In the genomic region with DNA sequence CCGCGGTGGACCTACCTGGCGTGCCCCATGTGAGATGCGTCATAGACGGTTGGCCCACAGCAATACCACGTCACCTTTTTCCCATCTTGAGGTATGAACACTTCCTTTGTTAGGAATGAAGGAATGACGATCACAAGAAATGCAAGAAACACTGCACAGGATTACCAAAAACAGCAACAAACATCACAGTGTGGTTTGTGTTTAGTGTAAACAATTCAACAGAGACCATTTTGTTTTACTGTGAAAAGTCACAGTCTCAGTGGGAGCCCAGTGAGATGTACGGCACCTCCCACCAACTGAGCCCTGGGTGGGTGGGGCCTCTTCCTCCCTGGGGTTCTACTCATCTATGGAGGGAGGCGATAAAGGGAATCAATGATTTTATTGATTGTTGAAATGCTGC, we compare ENCODE assay signal across 2 cellular contexts.
TF ChIP-seq lines count a peak whose summit lies in the region.

No MANE protein-coding gene starts in this region.

TF ChIP-seq in liver, 16 proteins besides CTCF, POLR2A, EP300 and RAD21:
- TF ChIP-seq SP1 (IDR thresholded peaks at IDR 0.05) (no peak), YY1 (IDR thresholded peaks at IDR 0.05) (no peak), NR2F2 (IDR thresholded peaks at IDR 0.05) (no peak), EGR1 (IDR thresholded peaks at IDR 0.05; ENCODE audit: low read depth in 2 of 2) (no peak), FOXA2 (IDR thresholded peaks at IDR 0.05) (no peak), MAX (IDR thresholded peaks at IDR 0.05) (no peak), HNF4A (conservative IDR thresholded peaks at IDR 0.05) (no peak), FOXA1 (IDR thresholded peaks at IDR 0.05) (no peak), GABPA (IDR thresholded peaks at IDR 0.05 in 1 of 2, conservative IDR thresholded peaks at IDR 0.05 in 1 of 2) (no peak), RXRA (IDR thresholded peaks at IDR 0.05) (no peak), JUND (IDR thresholded peaks at IDR 0.05) (no peak), ATF3 (IDR thresholded peaks at IDR 0.05) (no peak), TAF1 (conservative IDR thresholded peaks at IDR 0.05) (no peak), REST (IDR thresholded peaks at IDR 0.05) (no peak), HNF4G (IDR thresholded peaks at IDR 0.05) (no peak)
- TF ChIP-seq, protein P1, sequence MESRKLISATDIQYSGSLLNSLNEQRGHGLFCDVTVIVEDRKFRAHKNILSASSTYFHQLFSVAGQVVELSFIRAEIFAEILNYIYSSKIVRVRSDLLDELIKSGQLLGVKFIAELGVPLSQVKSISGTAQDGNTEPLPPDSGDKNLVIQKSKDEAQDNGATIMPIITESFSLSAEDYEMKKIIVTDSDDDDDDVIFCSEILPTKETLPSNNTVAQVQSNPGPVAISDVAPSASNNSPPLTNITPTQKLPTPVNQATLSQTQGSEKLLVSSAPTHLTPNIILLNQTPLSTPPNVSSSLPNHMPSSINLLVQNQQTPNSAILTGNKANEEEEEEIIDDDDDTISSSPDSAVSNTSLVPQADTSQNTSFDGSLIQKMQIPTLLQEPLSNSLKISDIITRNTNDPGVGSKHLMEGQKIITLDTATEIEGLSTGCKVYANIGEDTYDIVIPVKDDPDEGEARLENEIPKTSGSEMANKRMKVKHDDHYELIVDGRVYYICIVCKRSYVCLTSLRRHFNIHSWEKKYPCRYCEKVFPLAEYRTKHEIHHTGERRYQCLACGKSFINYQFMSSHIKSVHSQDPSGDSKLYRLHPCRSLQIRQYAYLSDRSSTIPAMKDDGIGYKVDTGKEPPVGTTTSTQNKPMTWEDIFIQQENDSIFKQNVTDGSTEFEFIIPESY (IDR thresholded peaks at IDR 0.05) = no peak
TF ChIP-seq in liver: peak in this region for 0.

TF ChIP-seq in HepG2, 621 proteins besides CTCF, POLR2A, EP300 and RAD21:
- TF ChIP-seq ZNF331 (CRISPR knock-in tag; IDR thresholded peaks at IDR 0.05) (no peak), SATB2 (CRISPR knock-in tag; IDR thresholded peaks at IDR 0.05) (no peak), KMT2B (CRISPR knock-in tag; IDR thresholded peaks at IDR 0.05) (no peak), ZNF20 (CRISPR knock-in tag; IDR thresholded peaks at IDR 0.05) (no peak), ZFY (CRISPR knock-in tag; IDR thresholded peaks at IDR 0.05) (no peak), PRMT3 (CRISPR knock-in tag; IDR thresholded peaks at IDR 0.05; ENCODE audit: borderline replicate concordance, low read depth) (no peak), ZNF235 (CRISPR knock-in tag; IDR thresholded peaks at IDR 0.05; ENCODE audit: borderline replicate concordance) (no peak), ZNF460 (CRISPR knock-in tag; IDR thresholded peaks at IDR 0.05; ENCODE audit: borderline replicate concordance) (no peak), POLR2G (IDR thresholded peaks at IDR 0.05; ENCODE audit: low read depth, low read length) (no peak), GFI1 (CRISPR knock-in tag; IDR thresholded peaks at IDR 0.05; ENCODE audit: borderline replicate concordance) (no peak), ASH2L (IDR thresholded peaks at IDR 0.05; ENCODE audit: insufficient read length, low read depth, low read length) (no peak)
- TF ChIP-seq, protein P2, sequence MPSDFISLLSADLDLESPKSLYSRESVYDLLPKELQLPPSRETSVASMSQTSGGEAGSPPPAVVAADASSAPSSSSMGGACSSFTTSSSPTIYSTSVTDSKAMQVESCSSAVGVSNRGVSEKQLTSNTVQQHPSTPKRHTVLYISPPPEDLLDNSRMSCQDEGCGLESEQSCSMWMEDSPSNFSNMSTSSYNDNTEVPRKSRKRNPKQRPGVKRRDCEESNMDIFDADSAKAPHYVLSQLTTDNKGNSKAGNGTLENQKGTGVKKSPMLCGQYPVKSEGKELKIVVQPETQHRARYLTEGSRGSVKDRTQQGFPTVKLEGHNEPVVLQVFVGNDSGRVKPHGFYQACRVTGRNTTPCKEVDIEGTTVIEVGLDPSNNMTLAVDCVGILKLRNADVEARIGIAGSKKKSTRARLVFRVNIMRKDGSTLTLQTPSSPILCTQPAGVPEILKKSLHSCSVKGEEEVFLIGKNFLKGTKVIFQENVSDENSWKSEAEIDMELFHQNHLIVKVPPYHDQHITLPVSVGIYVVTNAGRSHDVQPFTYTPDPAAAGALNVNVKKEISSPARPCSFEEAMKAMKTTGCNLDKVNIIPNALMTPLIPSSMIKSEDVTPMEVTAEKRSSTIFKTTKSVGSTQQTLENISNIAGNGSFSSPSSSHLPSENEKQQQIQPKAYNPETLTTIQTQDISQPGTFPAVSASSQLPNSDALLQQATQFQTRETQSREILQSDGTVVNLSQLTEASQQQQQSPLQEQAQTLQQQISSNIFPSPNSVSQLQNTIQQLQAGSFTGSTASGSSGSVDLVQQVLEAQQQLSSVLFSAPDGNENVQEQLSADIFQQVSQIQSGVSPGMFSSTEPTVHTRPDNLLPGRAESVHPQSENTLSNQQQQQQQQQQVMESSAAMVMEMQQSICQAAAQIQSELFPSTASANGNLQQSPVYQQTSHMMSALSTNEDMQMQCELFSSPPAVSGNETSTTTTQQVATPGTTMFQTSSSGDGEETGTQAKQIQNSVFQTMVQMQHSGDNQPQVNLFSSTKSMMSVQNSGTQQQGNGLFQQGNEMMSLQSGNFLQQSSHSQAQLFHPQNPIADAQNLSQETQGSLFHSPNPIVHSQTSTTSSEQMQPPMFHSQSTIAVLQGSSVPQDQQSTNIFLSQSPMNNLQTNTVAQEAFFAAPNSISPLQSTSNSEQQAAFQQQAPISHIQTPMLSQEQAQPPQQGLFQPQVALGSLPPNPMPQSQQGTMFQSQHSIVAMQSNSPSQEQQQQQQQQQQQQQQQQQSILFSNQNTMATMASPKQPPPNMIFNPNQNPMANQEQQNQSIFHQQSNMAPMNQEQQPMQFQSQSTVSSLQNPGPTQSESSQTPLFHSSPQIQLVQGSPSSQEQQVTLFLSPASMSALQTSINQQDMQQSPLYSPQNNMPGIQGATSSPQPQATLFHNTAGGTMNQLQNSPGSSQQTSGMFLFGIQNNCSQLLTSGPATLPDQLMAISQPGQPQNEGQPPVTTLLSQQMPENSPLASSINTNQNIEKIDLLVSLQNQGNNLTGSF (CRISPR knock-in tag; IDR thresholded peaks at IDR 0.05) = no peak
- TF ChIP-seq, protein P3, sequence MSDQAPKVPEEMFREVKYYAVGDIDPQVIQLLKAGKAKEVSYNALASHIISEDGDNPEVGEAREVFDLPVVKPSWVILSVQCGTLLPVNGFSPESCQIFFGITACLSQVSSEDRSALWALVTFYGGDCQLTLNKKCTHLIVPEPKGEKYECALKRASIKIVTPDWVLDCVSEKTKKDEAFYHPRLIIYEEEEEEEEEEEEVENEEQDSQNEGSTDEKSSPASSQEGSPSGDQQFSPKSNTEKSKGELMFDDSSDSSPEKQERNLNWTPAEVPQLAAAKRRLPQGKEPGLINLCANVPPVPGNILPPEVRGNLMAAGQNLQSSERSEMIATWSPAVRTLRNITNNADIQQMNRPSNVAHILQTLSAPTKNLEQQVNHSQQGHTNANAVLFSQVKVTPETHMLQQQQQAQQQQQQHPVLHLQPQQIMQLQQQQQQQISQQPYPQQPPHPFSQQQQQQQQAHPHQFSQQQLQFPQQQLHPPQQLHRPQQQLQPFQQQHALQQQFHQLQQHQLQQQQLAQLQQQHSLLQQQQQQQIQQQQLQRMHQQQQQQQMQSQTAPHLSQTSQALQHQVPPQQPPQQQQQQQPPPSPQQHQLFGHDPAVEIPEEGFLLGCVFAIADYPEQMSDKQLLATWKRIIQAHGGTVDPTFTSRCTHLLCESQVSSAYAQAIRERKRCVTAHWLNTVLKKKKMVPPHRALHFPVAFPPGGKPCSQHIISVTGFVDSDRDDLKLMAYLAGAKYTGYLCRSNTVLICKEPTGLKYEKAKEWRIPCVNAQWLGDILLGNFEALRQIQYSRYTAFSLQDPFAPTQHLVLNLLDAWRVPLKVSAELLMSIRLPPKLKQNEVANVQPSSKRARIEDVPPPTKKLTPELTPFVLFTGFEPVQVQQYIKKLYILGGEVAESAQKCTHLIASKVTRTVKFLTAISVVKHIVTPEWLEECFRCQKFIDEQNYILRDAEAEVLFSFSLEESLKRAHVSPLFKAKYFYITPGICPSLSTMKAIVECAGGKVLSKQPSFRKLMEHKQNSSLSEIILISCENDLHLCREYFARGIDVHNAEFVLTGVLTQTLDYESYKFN (CRISPR knock-in tag; conservative IDR thresholded peaks at IDR 0.05) = no peak
TF ChIP-seq in HepG2: peak in this region for 0.
